ENCODE assay signal across 8 cellular contexts in genomic region chr1:9822490-9822889, GRCh38. TPM values are rescaled to one million over a fixed set of nuclear protein-coding genes. Genes with fewer than 3 reads are reported as not detected.
DNase-seq lines count a peak whose midpoint lies in the region; ATAC-seq and TF ChIP-seq lines count a peak whose summit lies in the region.

No MANE protein-coding gene starts in this region.

- H2AFZ ChIP-seq in fibroblast of lung (ENCODE audit: low read length): peak overlapping the region; percentile 44

- H3K4me3 ChIP-seq in RWPE2 (ENCODE audit: severe bottlenecking) (peak overlapping the region; percentile 95), fibroblast of lung (replicated peaks in 1 of 4; ENCODE audit: control extremely low read depth in 1 of 4, insufficient read depth in 1 of 4, low read depth in 3 of 4, low read length in 4 of 4) (peak overlapping the region; percentile 87 to 92 (median 88)), rectal smooth muscle tissue (ENCODE audit: low read length) (peak overlapping the region; percentile 77)

- H3K36me3 ChIP-seq in RWPE2 (ENCODE audit: low read depth): peaks cover 7% of the 10 kb centered on the region
- no peaks in the 10 kb centered on the region for H3K36me3 ChIP-seq in fibroblast of lung (ENCODE audit: control insufficient read depth, insufficient read depth, low read length)
- H3K36me3 ChIP-seq in rectal smooth muscle tissue (ENCODE audit: control insufficient read depth, insufficient read depth, low read length): no peaks in the 10 kb centered on the region

- H3K79me2 ChIP-seq in fibroblast of lung (ENCODE audit: control insufficient read depth, insufficient read depth, low read length): peaks cover 43% of the 10 kb centered on the region

- peak; percentile 59 for DNase-seq in G401 (ENCODE audit: low spot score)
- no peak for DNase-seq in RWPE2 (ENCODE audit: low spot score)
- DNase-seq in fibroblast of lung (ENCODE audit: low read depth in 2 of 2): peak in 1 of 2 donors; percentile 28
- DNase-seq in NCI-H2081 treated with DMSO at 0.1 percent for 48 hours (lab: John Stamatoyannopoulos, UW): no peak
- DNase-seq in DMS 273 treated with DMSO at 0.1 percent for 48 hours (lab: John Stamatoyannopoulos, UW): no peak
- no peak for DNase-seq in nucleus accumbens (lab: John Stamatoyannopoulos, UW)
- no peak for DNase-seq in DMS153 treated with DMSO at 0.1 percent for 48 hours (lab: John Stamatoyannopoulos, UW; ENCODE audit: unreplicated experiment)

- no peaks in the 10 kb centered on the region for H3K27me3 ChIP-seq in RWPE2 (ENCODE audit: insufficient read depth, poor library complexity, severe bottlenecking)
- H3K27me3 ChIP-seq in fibroblast of lung (ENCODE audit: control insufficient read depth, insufficient read depth, low read length): no peaks in the 10 kb centered on the region
- H3K27me3 ChIP-seq in rectal smooth muscle tissue (ENCODE audit: control insufficient read depth, insufficient read depth, low read length): no peaks in the 10 kb centered on the region

- H3K9ac ChIP-seq in fibroblast of lung (ENCODE audit: insufficient read depth, low read length) (peak overlapping the region; percentile 70), rectal smooth muscle tissue (ENCODE audit: low read length) (peak overlapping the region; percentile 46)

- H3K4me2 ChIP-seq in fibroblast of lung (ENCODE audit: extremely low read depth, insufficient read depth, low read length): peak overlapping the region; percentile 93

- TF ChIP-seq CTCF in RWPE2 (IDR thresholded peaks at IDR 0.05; ENCODE audit: poor library complexity, severe bottlenecking) (no peak), fibroblast of lung (conservative IDR thresholded peaks at IDR 0.05 in 1 of 2, IDR thresholded peaks at IDR 0.05 in 1 of 2; ENCODE audit: low read depth in 1 of 2, low read length in 2 of 2) (no peak)

- H4K20me1 ChIP-seq in fibroblast of lung (ENCODE audit: control insufficient read depth, extremely low read depth, insufficient read depth, low read length): no peaks in the 10 kb centered on the region

- ATAC-seq in RWPE2 (ENCODE audit: low read depth): no peak

- H3K4me1 ChIP-seq in RWPE2 (ENCODE audit: insufficient read depth, poor library complexity, severe bottlenecking): peaks cover 37% of the 10 kb centered on the region
- peaks cover 6% of the 10 kb centered on the region for H3K4me1 ChIP-seq in fibroblast of lung (ENCODE audit: control insufficient read depth, extremely low read depth, insufficient read depth, low read length)
- peaks cover 11% of the 10 kb centered on the region for H3K4me1 ChIP-seq in rectal smooth muscle tissue (ENCODE audit: control insufficient read depth, insufficient read depth, low read length)

- H3K27ac ChIP-seq in RWPE2 (ENCODE audit: poor library complexity, severe bottlenecking) (peak overlapping the region; percentile 92), fibroblast of lung (ENCODE audit: insufficient read depth, low read length) (peak overlapping the region; percentile 26), rectal smooth muscle tissue (ENCODE audit: low read depth, low read length) (no peak overlapping the region)

- H3K9me3 ChIP-seq in RWPE2 (ENCODE audit: severe bottlenecking): no peaks in the 10 kb centered on the region
- no peaks in the 10 kb centered on the region for H3K9me3 ChIP-seq in fibroblast of lung (ENCODE audit: control insufficient read depth, insufficient read depth, low read depth, low read length)

- in situ Hi-C loops in G401 (cut with HindIII; ENCODE audit: low sequenced_read_pairs): no loop called here

RNA-seq across cellular contexts. Expression of gene CLSTN1, which starts 1.3 kb away (rescaled TPM):
- 136 and 175 TPM in 2 replicates for total RNA-seq in G401 (2014; rRNA removed; shearing (Covaris generic))
- 78.6 and 115 TPM in 2 replicates for total RNA-seq in fibroblast of lung
- 57.4 and 65.3 TPM in 2 replicates for polyA plus RNA-seq in fibroblast of lung
- 108 and 116 TPM in 2 replicates for polyA plus RNA-seq in fibroblast of lung (2012)
- polyA minus RNA-seq in fibroblast of lung (ENCODE audit: low replicate concordance): 173 and 203 TPM in 2 replicates
